ENCODE assay signal across 8 cellular contexts in genomic region chr7:152437157-152437575, GRCh38. TPM values are rescaled to one million over a fixed set of nuclear protein-coding genes. Genes with fewer than 3 reads are reported as not detected.
DNase-seq lines count a peak whose midpoint lies in the region; ATAC-seq, FAIRE-seq and TF ChIP-seq lines count a peak whose summit lies in the region.
"Not testable (repeated sequence)": the region's sequence is repeated elsewhere in the genome, so short reads cannot be mapped to it uniquely, and the experiment has no call there.

No MANE protein-coding gene starts in this region.

- not testable (repeated sequence) for H3K23me2 ChIP-seq in H1 (ENCODE audit: low read depth, low read length)

- not testable (repeated sequence) for H2AK5ac ChIP-seq in H1 (ENCODE audit: low read depth, low read length)

- POLR2A ChIA-PET in H1 (lab: Charles Lee; ENCODE audit: partially characterized antibody), result interaction anchor here (0.6 to 1.5 kb wide), 2 partner anchors 15 to 568 kb away, joined by 3 read pairs; no protein-coding TSS in a partner anchor

- not testable (repeated sequence) for H3K27me3 ChIP-seq in BLaER1 treated with 17β-estradiol and CSF1 and Interleukin-3, amounts not matched to agents 10 nM and 100 nM; HUES64 (ENCODE audit: insufficient read depth, low read length); H1 (replicated peaks in 1 of 4; ENCODE audit: control insufficient read depth in 3 of 4, extremely low read depth in 1 of 4, insufficient read depth in 3 of 4, low read length in 3 of 4); subcutaneous abdominal adipose tissue (ENCODE audit: control insufficient read depth in 5 of 5, insufficient read depth in 4 of 5, low read length in 5 of 5)
- peaks cover 24% of the 10 kb centered on the region for H3K27me3 ChIP-seq in iPS-20b (ENCODE audit: insufficient read depth, low read length)
- H3K27me3 ChIP-seq in neural progenitor cell, result peaks cover 11% of the 10 kb centered on the region

- H2BK120ac ChIP-seq in H1 (replicated peaks; ENCODE audit: low read depth, low read length), result not testable (repeated sequence)

- H3K27me3 Mint-ChIP-seq in activated naive CD8-positive, alpha-beta T cell treated with anti-CD3 and anti-CD28 coated beads, Interleukin-2, amount 50 U/mL, for 24 hours; neural progenitor cell (ENCODE audit: insufficient read depth, low read depth): not testable (repeated sequence)

- H3K23ac ChIP-seq in H1 (ENCODE audit: insufficient read length), result not testable (repeated sequence)

- peaks cover 23% of the 10 kb centered on the region for H3K4me1 Mint-ChIP-seq in activated naive CD8-positive, alpha-beta T cell treated with anti-CD3 and anti-CD28 coated beads, Interleukin-2, amount 50 U/mL, for 24 hours
- H3K4me1 Mint-ChIP-seq in neural progenitor cell, result peaks cover 22% of the 10 kb centered on the region

- not testable (repeated sequence) for H3K36me3 Mint-ChIP-seq in activated naive CD8-positive, alpha-beta T cell treated with anti-CD3 and anti-CD28 coated beads, Interleukin-2, amount 50 U/mL, for 24 hours (ENCODE audit: low read depth); neural progenitor cell

- peak overlapping the region; percentile 88 to 99 (median 96) for H3K9ac ChIP-seq in BLaER1 treated with 17β-estradiol and CSF1 and Interleukin-3, amounts not matched to agents 10 nM and 100 nM
- H3K9ac ChIP-seq in HUES64 (ENCODE audit: low read depth, low read length), result peak overlapping the region; percentile 51
- H3K9ac ChIP-seq in SK-N-MC (ENCODE audit: insufficient read length), result peak overlapping the region; percentile 93
- not testable (repeated sequence) for H3K9ac ChIP-seq in H1 (replicated peaks in 1 of 4; ENCODE audit: extremely low read depth in 1 of 4, low read depth in 3 of 4, low read length in 3 of 4); neural progenitor cell
- H3K9ac ChIP-seq in iPS-20b (ENCODE audit: low read depth, low read length), result peak overlapping the region; percentile 69; the same call in 1 of the 2 replicates
- H3K9ac ChIP-seq in subcutaneous abdominal adipose tissue (ENCODE audit: low read length in 5 of 5), result peak overlapping the region; percentile 50 to 79 (median 69)

- H3F3A ChIP-seq in neural progenitor cell (ENCODE audit: low read depth), result peaks cover 23% of the 10 kb centered on the region

- not testable (repeated sequence) for H4K8ac ChIP-seq in H1 (ENCODE audit: extremely low read depth, insufficient read depth, low read length)

- H2BK12ac ChIP-seq in H1 (ENCODE audit: low read depth, low read length), result not testable (repeated sequence)

- TF ChIP-seq RAD21 in H1 (IDR thresholded peaks at IDR 0.05 in 1 of 2, conservative IDR thresholded peaks at IDR 0.05 in 1 of 2; ENCODE audit: low read depth in 2 of 2, low read length in 2 of 2), result not testable (repeated sequence)

- H4K91ac ChIP-seq in H1 (replicated peaks; ENCODE audit: insufficient read length, low read length), result not testable (repeated sequence)

- WGBS in HUES64, result 55% methylated on average over 5 of the region's 7 CpGs
- 50% methylated on average over 7 of the region's 7 CpGs; no CpG with 5 or more reads in 1 of the 2 experiments for WGBS in H1 (ENCODE audit: extremely low coverage in 1 of 2, insufficient coverage in 1 of 2, insufficient read length in 1 of 2, insufficient replicate concordance in 2 of 2, low coverage in 1 of 2, low lambda C conversion rate in 2 of 2, missing lambda C conversion rate in 1 of 2), 2 experiments

- CTCF ChIA-PET in H1 (lab: Charles Lee; ENCODE audit: partially characterized antibody), result interaction anchor here (1.1 kb wide), 1 partner anchor 30 kb away, joined by 4 read pairs; no protein-coding TSS in a partner anchor

- H3K9me3 ChIP-seq in BLaER1 treated with 17β-estradiol and CSF1 and Interleukin-3, amounts not matched to agents 10 nM and 100 nM (replicated peaks in 1 of 11); HUES64 (ENCODE audit: insufficient read depth, low read depth, low read length); SK-N-MC (ENCODE audit: low read depth, low read length); H1 (ENCODE audit: insufficient read depth in 2 of 2, low read depth in 1 of 2, low read length in 1 of 2); iPS-20b (ENCODE audit: insufficient read depth, low read depth, low read length); neural progenitor cell (ENCODE audit: low read depth); subcutaneous abdominal adipose tissue (ENCODE audit: control insufficient read depth in 5 of 5, low read length in 5 of 5): not testable (repeated sequence)

- H2BK15ac ChIP-seq in H1 (ENCODE audit: low read length), result not testable (repeated sequence)

- H3K9me3 Mint-ChIP-seq in activated naive CD8-positive, alpha-beta T cell treated with anti-CD3 and anti-CD28 coated beads, Interleukin-2, amount 50 U/mL, for 24 hours; neural progenitor cell: not testable (repeated sequence)

- not testable (repeated sequence) for H3K14ac ChIP-seq in H1 (ENCODE audit: insufficient read length)

- peaks cover 11 to 25% (median 18%) of the 10 kb centered on the region in 10 experiments for H3K4me1 ChIP-seq in BLaER1 treated with 17β-estradiol and CSF1 and Interleukin-3, amounts not matched to agents 10 nM and 100 nM
- H3K4me1 ChIP-seq in HUES64 (ENCODE audit: insufficient read depth, low read length), result peaks cover 13% of the 10 kb centered on the region
- H3K4me1 ChIP-seq in H1 (replicated peaks in 1 of 4; ENCODE audit: control insufficient read depth in 3 of 4, insufficient read depth in 4 of 4, low read length in 3 of 4); iPS-20b (ENCODE audit: insufficient read depth, low read length): not testable (repeated sequence)
- H3K4me1 ChIP-seq in neural progenitor cell, result peaks cover 17% of the 10 kb centered on the region
- peaks cover 0 to 16% (median 11%) of the 10 kb centered on the region in 5 donors for H3K4me1 ChIP-seq in subcutaneous abdominal adipose tissue (ENCODE audit: control insufficient read depth in 5 of 5, insufficient read depth in 5 of 5, low read length in 5 of 5)

- H3K79me1 ChIP-seq in H1 (ENCODE audit: low read depth, low read length), result not testable (repeated sequence)

- H4K20me1 ChIP-seq in BLaER1 treated with 17β-estradiol and CSF1 and Interleukin-3, amounts not matched to agents 10 nM and 100 nM, result peaks cover 18 to 30% (median 29%) of the 10 kb centered on the region in 11 experiments; a peak in 21 of 22 replicates
- not testable (repeated sequence) for H4K20me1 ChIP-seq in H1 (replicated peaks in 1 of 2; ENCODE audit: control insufficient read depth in 1 of 2, insufficient read depth in 2 of 2, low read length in 2 of 2)
- H4K20me1 ChIP-seq in neural progenitor cell (ENCODE audit: low read depth), result peaks cover 30% of the 10 kb centered on the region

- not testable (repeated sequence) for H3K4ac ChIP-seq in H1 (replicated peaks; ENCODE audit: insufficient read length, low read depth, low read length)

- H3K27ac ChIP-seq in BLaER1 treated with 17β-estradiol and CSF1 and Interleukin-3, amounts not matched to agents 10 nM and 100 nM, result peak overlapping the region; percentile 83 to 98 (median 91)
- not testable (repeated sequence) for H3K27ac ChIP-seq in HUES64 (ENCODE audit: low read depth, low read length); H1 (ENCODE audit: low read depth, low read length); iPS-20b (ENCODE audit: low read length); neural progenitor cell
- H3K27ac ChIP-seq in SK-N-MC (peak overlapping the region; percentile 91), subcutaneous abdominal adipose tissue (ENCODE audit: low read depth, low read length) (peak overlapping the region; percentile 79)

- not testable (repeated sequence) for TF ChIP-seq CTCF in H1 (IDR thresholded peaks at IDR 0.05; ENCODE audit: control extremely low read depth in 1 of 3, insufficient read depth in 1 of 3, low read depth in 1 of 3, low read length in 3 of 3); neural progenitor cell (IDR thresholded peaks at IDR 0.05)

- not testable (repeated sequence) for DNase-seq in SK-N-MC (ENCODE audit: low read depth, low spot score); activated naive CD8-positive, alpha-beta T cell treated with anti-CD3 and anti-CD28 coated beads, Interleukin-2, amount 50 U/mL, for 24 hours; H1 (ENCODE audit: low read depth in 1 of 2, low spot score in 2 of 2); neural progenitor cell (ENCODE audit: low spot score)

- H3K4me2 ChIP-seq in BLaER1 treated with 17β-estradiol and CSF1 and Interleukin-3, amounts not matched to agents 10 nM and 100 nM, result peak overlapping the region; percentile 66 to 81 (median 75)
- peak overlapping the region; percentile 59 to 70 for H3K4me2 ChIP-seq in H1 (ENCODE audit: insufficient read depth in 1 of 2, low read depth in 2 of 2, low read length in 2 of 2)
- H3K4me2 ChIP-seq in neural progenitor cell, result peak overlapping the region; percentile 77

- not testable (repeated sequence) for H3K56ac ChIP-seq in H1 (replicated peaks; ENCODE audit: insufficient read length, low read depth, low read length)

- ATAC-seq in activated naive CD8-positive, alpha-beta T cell treated with anti-CD3 and anti-CD28 coated beads, Interleukin-2, amount 50 U/mL, for 24 hours, result not testable (repeated sequence)

- H2BK5ac ChIP-seq in H1 (ENCODE audit: low read depth, low read length), result not testable (repeated sequence)

- TF ChIP-seq POLR2A in H1 (IDR thresholded peaks at IDR 0.05; ENCODE audit: control extremely low read depth in 1 of 2, low read depth in 2 of 2, low read length in 2 of 2), result not testable (repeated sequence)

- TF ChIP-seq EP300 in H1 (IDR thresholded peaks at IDR 0.05; ENCODE audit: borderline replicate concordance in 1 of 2, low read depth in 2 of 2, low read length in 2 of 2), result not testable (repeated sequence)

- H3K4me3 ChIP-seq in BLaER1 treated with 17β-estradiol and CSF1 and Interleukin-3, amounts not matched to agents 10 nM and 100 nM, result peak overlapping the region; percentile 70 to 94 (median 88)
- H3K4me3 ChIP-seq in HUES64 (ENCODE audit: low read length), result peak overlapping the region; percentile 63
- peak overlapping the region; percentile 93 for H3K4me3 ChIP-seq in SK-N-MC
- H3K4me3 ChIP-seq in H1 (ENCODE audit: extremely low read depth in 1 of 4, insufficient read depth in 2 of 4, low read depth in 3 of 4, low read length in 4 of 4), result peak overlapping the region; percentile 41 to 72 (median 48); a peak in 7 of 8 replicates
- H3K4me3 ChIP-seq in iPS-20b (ENCODE audit: low read length), result peak overlapping the region; percentile 81
- peak overlapping the region; percentile 51 for H3K4me3 ChIP-seq in neural progenitor cell
- peak overlapping the region; percentile 59 to 77 (median 71) for H3K4me3 ChIP-seq in subcutaneous abdominal adipose tissue (ENCODE audit: low read depth in 1 of 5, low read length in 5 of 5)

- peak overlapping the region; percentile 81 for H3K4me3 Mint-ChIP-seq in activated naive CD8-positive, alpha-beta T cell treated with anti-CD3 and anti-CD28 coated beads, Interleukin-2, amount 50 U/mL, for 24 hours
- peak overlapping the region; percentile 90 for H3K4me3 Mint-ChIP-seq in neural progenitor cell

- H2AFZ ChIP-seq in H1 (ENCODE audit: low read length), result peak overlapping the region; percentile 73; the same call in 1 of the 2 replicates
- H2AFZ ChIP-seq in neural progenitor cell (replicated peaks), result peak overlapping the region; percentile 84

- H3K27ac Mint-ChIP-seq in activated naive CD8-positive, alpha-beta T cell treated with anti-CD3 and anti-CD28 coated beads, Interleukin-2, amount 50 U/mL, for 24 hours, result peak overlapping the region; percentile 85
- H3K27ac Mint-ChIP-seq in neural progenitor cell, result peak overlapping the region; percentile 33

- peaks cover 4 to 26% of the 10 kb centered on the region in 2 experiments for H3K79me2 ChIP-seq in H1 (ENCODE audit: control insufficient read depth in 1 of 2, insufficient read depth in 2 of 2, low read length in 2 of 2)
- peaks cover 31% of the 10 kb centered on the region for H3K79me2 ChIP-seq in neural progenitor cell (ENCODE audit: low read depth)

- not testable (repeated sequence) for H3K18ac ChIP-seq in H1 (ENCODE audit: extremely low read depth, low read length)

- not testable (repeated sequence) for H3K36me3 ChIP-seq in BLaER1 treated with 17β-estradiol and CSF1 and Interleukin-3, amounts not matched to agents 10 nM and 100 nM; HUES64 (ENCODE audit: insufficient read depth, low read length); SK-N-MC (ENCODE audit: insufficient read depth, low read length); H1 (ENCODE audit: control insufficient read depth in 2 of 4, insufficient read depth in 4 of 4, low read length in 3 of 4); iPS-20b (ENCODE audit: insufficient read depth, low read depth, low read length); neural progenitor cell; subcutaneous abdominal adipose tissue (ENCODE audit: control insufficient read depth in 5 of 5, insufficient read depth in 5 of 5, low read length in 5 of 5)

- FAIRE-seq in H1 (lab: Jason Lieb, UNC), result not testable (repeated sequence)

- H4K5ac ChIP-seq in H1 (ENCODE audit: insufficient read length, low read depth, low read length), result not testable (repeated sequence)

- not testable (repeated sequence) for H2BK20ac ChIP-seq in H1 (ENCODE audit: low read length)

RNA-seq across cellular contexts. Expression of gene KMT2C, which starts 1.4 kb away (rescaled TPM):
- polyA plus RNA-seq in HUES64 (2013, experiment 1 of 2), result 6.7 TPM
- 7.5 TPM for polyA plus RNA-seq in HUES64 (2013, experiment 2 of 2)
- 40.3 and 40.8 TPM in 2 replicates for total RNA-seq in H1 (2021; fragmentation: NEBNext Ultra II Directional; extraction: Animal tissue kit (Norgen Biotek cat#: 25700))
- polyA plus RNA-seq in H1 (2011; rRNA removed), result 7.7 and 9.1 TPM in 2 replicates
- 8.4 TPM for polyA plus RNA-seq in H1 (2011; cell fraction: cytosol; rRNA removed)
- polyA plus RNA-seq in H1 (2011; cell fraction: nucleus; rRNA removed), result 26.2 TPM
- 11.3 to 14.9 TPM (median 13.5 TPM) in 4 replicates for polyA plus RNA-seq in H1 (2012, experiment 1 of 2)
- polyA plus RNA-seq in H1 (2012, experiment 2 of 2), result 0.46 TPM
- 7.9 TPM for polyA plus RNA-seq in H1 (2013, experiment 1 of 2)
- 6.6 TPM for polyA plus RNA-seq in H1 (2013, experiment 2 of 2)
- 38.0 and 51.4 TPM in 2 replicates for polyA minus RNA-seq in H1 (2011; rRNA and poly(A)+ RNA removed)
- polyA minus RNA-seq in H1 (2011; cell fraction: cytosol; rRNA and poly(A)+ RNA removed), result 23.0 TPM
- polyA minus RNA-seq in H1 (2011; cell fraction: nucleus; rRNA and poly(A)+ RNA removed), result 79.7 TPM
- 25.7 and 26.4 TPM in 2 replicates for total RNA-seq in neural progenitor cell (ENCODE audit: low replicate concordance)
